ENCODE assay signal across 30 cellular contexts in genomic region chr3:40103829-40104228, GRCh38.
"Had no signal": no experiment of that assay in that cellular context is flagged by ENCODE, and none has a peak within 500 bp of the region (broad histone marks: within the 10 kb centered on the region; RNA-seq: fewer than 3 reads in every experiment).

No MANE protein-coding gene starts in this region.

- H3K9me3 ChIP-seq: neutrophil, right lobe of liver, vagina had no signal

- H3K27me3 ChIP-seq: hepatocyte, left lung, neural progenitor cell, neutrophil, right atrium auricular region, right lobe of liver, tibial nerve, upper lobe of left lung, vagina had no signal

- H3K36me3 ChIP-seq: left lung, lower lobe of right lung, neural progenitor cell, neutrophil, right atrium auricular region, right lobe of liver, tibial nerve, upper lobe of left lung, vagina had no signal

- H3K4me3 ChIP-seq: hepatocyte, left lung, lower lobe of right lung, neural progenitor cell, psoas muscle, right atrium auricular region, right lobe of liver, smooth muscle cell, tibial nerve, upper lobe of left lung, vagina had no signal

- DNase-seq: islet precursor cell; kidney glomerular epithelial cell; left colon; left lung; lower lobe of right lung; mammary epithelial cell; mesenchymal stem cell; naive B cell; natural killer cell; nephron progenitor cell; occipital lobe; psoas muscle; right lobe of liver; stimulated activated CD4-positive, alpha-beta T cell treated with anti-CD3 and anti-CD28 coated beads, Interleukin-1b, Interleukin-23, amount 100 ng/mL, for 48 hours; stimulated activated CD4-positive, alpha-beta T cell treated with anti-CD3 and anti-CD28 coated beads, Interleukin-2, amount 100 ng/mL, for 48 hours; stimulated activated CD4-positive, alpha-beta T cell treated with anti-CD3 and anti-CD28 coated beads, Interleukin-4, amount 100 ng/mL, for 4 hours; stimulated activated CD8-positive, alpha-beta memory T cell treated with anti-CD3 and anti-CD28 coated beads, Interleukin-4, amount 100 ng/mL, for 48 hours; stimulated activated naive CD4-positive, alpha-beta T cell treated with Interleukin-2 at 50 U/mL for 16 hours; stimulated activated naive CD8-positive, alpha-beta T cell treated with anti-CD3 and anti-CD28 coated beads, Interleukin-15, amount 100 ng/mL, for 72 hours; substantia nigra; upper lobe of left lung had no signal

- H3K9ac ChIP-seq: neural progenitor cell, parathyroid adenoma had no signal

- H3K4me1 ChIP-seq: left lung, lower lobe of right lung, parathyroid adenoma, psoas muscle, right atrium auricular region, tibial nerve, upper lobe of left lung, vagina had no signal

- ATAC-seq: left colon; left lung; lower lobe of right lung; natural killer cell; psoas muscle; stimulated activated memory B cell treated with anti-CD40 and anti-IgM and Interleukin-4, amounts not matched to agents 10 μg/mL and 1 μg/mL and 100 μg/mL, for 72 hours; stimulated activated naive CD8-positive, alpha-beta T cell treated with anti-CD3 and anti-CD28 coated beads, Interleukin-15, amount 100 ng/mL, for 72 hours had no signal

- H3K27ac ChIP-seq: hepatocyte, left lung, lower lobe of right lung, neural progenitor cell, neutrophil, parathyroid adenoma, psoas muscle, right atrium auricular region, right lobe of liver, tibial nerve, upper lobe of left lung, vagina had no signal
